Comparison of ENCODE assay signal across 8 cellular contexts in the genomic region with DNA sequence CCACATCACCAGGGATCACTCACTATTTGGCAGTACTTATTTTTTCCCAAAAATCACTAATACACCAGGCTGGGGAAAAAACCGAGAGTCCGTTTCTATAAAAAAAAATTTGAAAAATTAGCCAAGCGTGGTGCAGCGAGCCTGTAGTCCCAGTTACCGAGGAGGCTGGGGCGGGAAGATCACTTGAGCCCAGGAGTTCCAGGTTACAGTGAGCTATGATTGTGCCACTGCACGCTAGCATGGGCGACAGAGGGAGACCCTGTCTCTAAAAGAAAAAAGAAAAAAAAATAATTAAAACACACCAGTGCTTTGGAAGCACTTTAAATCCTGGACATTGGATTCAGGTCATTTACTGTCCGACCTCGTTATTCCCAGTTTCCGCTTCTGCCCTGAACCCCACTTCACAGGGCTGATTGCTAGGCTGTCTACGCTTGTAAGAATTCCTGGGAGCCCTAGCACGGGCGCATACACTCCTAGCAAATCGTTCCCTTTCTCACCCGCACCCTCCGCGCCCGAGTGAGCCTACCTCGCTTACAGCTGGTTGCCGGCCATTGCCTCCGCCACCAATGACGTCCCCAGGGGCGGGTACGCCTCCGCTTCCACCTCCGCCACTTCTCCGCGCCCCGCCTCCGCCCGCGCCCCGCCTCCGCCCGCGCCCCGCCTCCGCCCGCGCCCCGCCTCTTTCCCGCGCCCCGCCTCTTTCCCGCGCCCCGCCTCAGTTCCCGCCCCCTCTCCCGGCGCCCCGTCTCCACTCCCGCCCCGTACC. TPM values are rescaled to one million over a fixed set of nuclear protein-coding genes. Genes with fewer than 3 reads are reported as not detected.
DNase-seq lines count a peak whose midpoint lies in the region; ATAC-seq and TF ChIP-seq lines count a peak whose summit lies in the region.

TSS of gene TPMT (minus strand) at position 571 of the 766 bp plus-strand sequence. CDS start 5,950 bp downstream, outside the sequence.

- no peak for TF ChIP-seq CTCF in Calu3 (IDR thresholded peaks at IDR 0.05; ENCODE audit: unreplicated experiment)
- TF ChIP-seq CTCF in mammary epithelial cell (conservative IDR thresholded peaks at IDR 0.05 in 1 of 2, IDR thresholded peaks at IDR 0.05 in 1 of 2; ENCODE audit: extremely low read depth in 1 of 2, insufficient read depth in 1 of 2, low read depth in 1 of 2, low read length in 2 of 2): no peak
- TF ChIP-seq CTCF in stomach (IDR thresholded peaks at IDR 0.05): no peak

- dilution Hi-C loops in mammary epithelial cell (cut with HindIII; ENCODE audit: low sequenced_read_pairs): no loop called here

- no peaks in the 10 kb centered on the region for H3K9me3 Mint-ChIP-seq in Calu3 (ENCODE audit: low read depth, unreplicated experiment)

- CTCF ChIA-PET in Calu3 (lab: Charles Lee): interaction anchor here (0.6 kb wide), 1 partner anchor 112 kb away, joined by 3 read pairs; no protein-coding TSS in a partner anchor
- CTCF ChIA-PET in mammary epithelial cell (lab: Charles Lee; ENCODE audit: low non-redundant PET): interaction anchor here (0.7 kb wide), 1 partner anchor 622 kb away, joined by 4 read pairs; no protein-coding TSS in a partner anchor

- in situ Hi-C loops in mammary epithelial cell (cut with MboI; ENCODE audit: low sequenced_read_pairs in 2 of 2): no loop called here

- peaks cover 23% of the 10 kb centered on the region for H3K36me3 Mint-ChIP-seq in Calu3 (ENCODE audit: insufficient read depth, unreplicated experiment)

- H3K4me2 ChIP-seq in mammary epithelial cell (ENCODE audit: insufficient read depth, low read depth, low read length): peak within 1 kb of the TSS; percentile 85

- no peak for TF ChIP-seq EP300 in stomach (IDR thresholded peaks at IDR 0.05)

- ATAC-seq in GM19455 (IDR thresholded peaks at IDR 0.05; ENCODE audit: unreplicated experiment) (peak; percentile 63), HG03469 (IDR thresholded peaks at IDR 0.05; ENCODE audit: unreplicated experiment) (peak; percentile 26), esophagus mucosa (no peak)

- H3K4me3 ChIP-seq in mammary epithelial cell (replicated peaks in 1 of 3; ENCODE audit: insufficient read depth in 1 of 3, low read depth in 2 of 3, low read length in 3 of 3) (peak within 1 kb of the TSS; percentile 97 to 99 (median 98)), stomach (peak within 1 kb of the TSS; percentile 89 to 96 (median 92))

- H3K79me2 ChIP-seq in mammary epithelial cell (ENCODE audit: insufficient read depth, low read length): peaks cover 7% of the 10 kb centered on the region

- peak in 2 of 4 donors; percentile 85 for TF ChIP-seq POLR2A in stomach (IDR thresholded peaks at IDR 0.05)

- H3K4me1 ChIP-seq in mammary epithelial cell (ENCODE audit: insufficient read depth, low read length) (peaks cover 16% of the 10 kb centered on the region), stomach (peaks cover 7 to 36% (median 20%) of the 10 kb centered on the region in 4 donors)

- DNase-seq in Calu3 (peak; percentile 95), NOMO-1 treated with dmso at 0.1 percent for 144 hours (lab: John Stamatoyannopoulos, UW; ENCODE audit: unreplicated experiment) (peak; percentile 92), mammary epithelial cell (no peak), left kidney (ENCODE audit: low read depth, low spot score) (peak; percentile 78), stomach (peak; percentile 32)

- WGBS in mammary epithelial cell (ENCODE audit: low coverage, missing lambda C conversion rate): 1% methylated on average over 19 of the region's 54 CpGs
- 0 to 1% (median 0%) methylated on average over 27 to 54 of the region's 54 CpGs for WGBS in stomach, 5 donors

- H3K4me1 Mint-ChIP-seq in Calu3 (ENCODE audit: low read depth, unreplicated experiment): peaks cover 9% of the 10 kb centered on the region

- BruUV-seq in Calu3 (replicated peaks; lab: Mats Ljungman, UMichigan): TSS peak; percentile 81
- BruUV-seq in mammary epithelial cell (replicated peaks; lab: Mats Ljungman, UMichigan): TSS peak; percentile 77

- H3K27me3 ChIP-seq in mammary epithelial cell (ENCODE audit: insufficient read depth, low read length): no peaks in the 10 kb centered on the region
- no peaks in the 10 kb centered on the region for H3K27me3 ChIP-seq in stomach

- peak within 1 kb of the TSS; percentile 81 for H3K27ac Mint-ChIP-seq in Calu3 (ENCODE audit: unreplicated experiment)

- H3K27ac ChIP-seq in mammary epithelial cell (ENCODE audit: insufficient read depth, low read depth, low read length): peak within 1 kb of the TSS; percentile 98
- H3K27ac ChIP-seq in stomach: peak within 1 kb of the TSS; percentile 89 to 97 (median 92)

- no peaks in the 10 kb centered on the region for H3K36me3 ChIP-seq in mammary epithelial cell (ENCODE audit: insufficient read depth, low read length)
- peaks cover 0 to 2% (median under 1%) of the 10 kb centered on the region in 4 donors for H3K36me3 ChIP-seq in stomach

- no peaks in the 10 kb centered on the region for H3K27me3 Mint-ChIP-seq in Calu3 (ENCODE audit: unreplicated experiment)

- H4K20me1 ChIP-seq in mammary epithelial cell (ENCODE audit: insufficient read depth, low read length): no peaks in the 10 kb centered on the region

- H3K9me3 ChIP-seq in mammary epithelial cell (replicated peaks; ENCODE audit: insufficient read depth, low read length) (no peaks in the 10 kb centered on the region), stomach (no peaks in the 10 kb centered on the region)

- peak within 1 kb of the TSS; percentile 91 for H2AFZ ChIP-seq in mammary epithelial cell (ENCODE audit: low read depth, low read length)

- H3K9ac ChIP-seq in mammary epithelial cell (ENCODE audit: insufficient read depth, low read length): peak within 1 kb of the TSS; percentile 100

- intact Hi-C loops in Calu3 (cut with micrococcal nuclease; ENCODE audit: unreplicated experiment): loop anchor here (10.0 kb wide), 1 partner anchor 110 kb away; the partner anchor contains the start of gene DEK
- intact Hi-C loops in mammary epithelial cell (cut with micrococcal nuclease): loop anchor here (1.0 to 10.0 kb wide), 6 partner anchors 88 to 570 kb away; no protein-coding TSS in a partner anchor
- intact Hi-C loops in stomach (cut with DNase I; ENCODE audit: low total_unique reads): no loop called here

- H3K4me3 Mint-ChIP-seq in Calu3 (ENCODE audit: low read depth, unreplicated experiment): peak within 1 kb of the TSS; percentile 93

RNA-seq across cellular contexts. Expression of gene TPMT, which starts in this region (rescaled TPM):
- total RNA-seq in Calu3 (2022) (7.6 and 9.4 TPM in 2 replicates), mammary epithelial cell (10 to 100 TPM in 1 of 2 donors, 1 to 10 TPM in 1; 7.7 to 15.3 TPM), stomach (10 to 100 TPM in 2 of 5 donors, 1 to 10 TPM in 2, under 1 TPM in 1; 0.89 to 14.0 (median 9.3) TPM), esophagus mucosa (8.4 TPM)
- polyA plus RNA-seq in mammary epithelial cell (11.4 TPM), stomach (10 to 100 TPM; 11.0 to 24.3 (median 14.7) TPM)
- 5.2 TPM for polyA minus RNA-seq in mammary epithelial cell
